ENCODE assay signal across 14 cellular contexts in genomic region chr12:76706099-76706498, GRCh38. TPM values are rescaled to one million over a fixed set of nuclear protein-coding genes. Genes with fewer than 3 reads are reported as not detected.
DNase-seq lines count a peak whose midpoint lies in the region; ATAC-seq and TF ChIP-seq lines count a peak whose summit lies in the region.
"Had no signal": no experiment of that assay in that cellular context is flagged by ENCODE, and none has a peak within 500 bp of the region (broad histone marks: within the 10 kb centered on the region; RNA-seq: fewer than 3 reads in every experiment).

No MANE protein-coding gene starts in this region.

- TF ChIP-seq CTCF in RWPE2 (IDR thresholded peaks at IDR 0.05; ENCODE audit: poor library complexity, severe bottlenecking) (no peak), fibroblast of pulmonary artery (IDR thresholded peaks at IDR 0.05; ENCODE audit: low read length, missing control alignments) (no peak)

- H3K27ac ChIP-seq in BLaER1 treated with 17β-estradiol and CSF1 and Interleukin-3, amounts not matched to agents 10 nM and 100 nM, result peak overlapping the region in 7 of 11 experiments; percentile 70 to 74 (median 72); a peak in 6 of 22 replicates
- H3K27ac ChIP-seq in RWPE2 (ENCODE audit: poor library complexity, severe bottlenecking), result no peak overlapping the region
- H3K27ac ChIP-seq: left ventricle myocardium inferior had no signal

- ATAC-seq in RWPE2 (ENCODE audit: low read depth), result peak; percentile 65
- no peak for ATAC-seq in GM18870 (IDR thresholded peaks at IDR 0.05; ENCODE audit: unreplicated experiment)
- no peak for ATAC-seq in GM18873 (IDR thresholded peaks at IDR 0.05; ENCODE audit: low FRiP score, unreplicated experiment)
- ATAC-seq: stimulated activated naive B cell treated with anti-CD40 and anti-IgM and Interleukin-4, amounts not matched to agents 10 μg/mL and 1 μg/mL and 100 μg/mL, for 72 hours had no signal

- peaks cover 51 to 62% (median 60%) of the 10 kb centered on the region in 10 experiments for H3K4me1 ChIP-seq in BLaER1 treated with 17β-estradiol and CSF1 and Interleukin-3, amounts not matched to agents 10 nM and 100 nM
- H3K4me1 ChIP-seq in RWPE2 (ENCODE audit: insufficient read depth, poor library complexity, severe bottlenecking), result no peaks in the 10 kb centered on the region
- H3K4me1 ChIP-seq: left ventricle myocardium inferior had no signal

- no peaks in the 10 kb centered on the region for H3K9me3 ChIP-seq in BLaER1 treated with 17β-estradiol and CSF1 and Interleukin-3, amounts not matched to agents 10 nM and 100 nM (replicated peaks in 1 of 11)
- H3K9me3 ChIP-seq in RWPE2 (ENCODE audit: severe bottlenecking), result no peaks in the 10 kb centered on the region
- H3K9me3 ChIP-seq: left ventricle myocardium inferior had no signal

- no peak overlapping the region for H3K4me3 ChIP-seq in BLaER1 treated with 17β-estradiol and CSF1 and Interleukin-3, amounts not matched to agents 10 nM and 100 nM
- no peak overlapping the region for H3K4me3 ChIP-seq in RWPE2 (ENCODE audit: severe bottlenecking)
- H3K4me3 ChIP-seq in fibroblast of pulmonary artery (replicated peaks; ENCODE audit: low read depth, low read length), result no peak overlapping the region
- H3K4me3 ChIP-seq: left ventricle myocardium inferior had no signal

- DNase-seq in H4 (ENCODE audit: low spot score), result peak; percentile 35
- no peak for DNase-seq in RWPE2 (ENCODE audit: low spot score)
- DNase-seq in fibroblast of pulmonary artery (ENCODE audit: low read depth), result peak; percentile 35
- DNase-seq in cortex of kidney (lab: John Stamatoyannopoulos, UW), result no peak
- no peak for DNase-seq in DMS153 (lab: John Stamatoyannopoulos, UW)
- DNase-seq: dermis blood vessel endothelial cell; left ventricle myocardium inferior; NCI-H2107; stimulated activated CD4-positive, alpha-beta T cell treated with anti-CD3 and anti-CD28 coated beads, Interleukin-2, amount 100 ng/mL, for 24 hours; stimulated activated naive B cell treated with anti-CD40 and anti-IgM and Interleukin-4, amounts not matched to agents 10 μg/mL and 1 μg/mL and 100 μg/mL, for 72 hours; T-helper 9 cell had no signal

- no peak overlapping the region for H3K9ac ChIP-seq in BLaER1 treated with 17β-estradiol and CSF1 and Interleukin-3, amounts not matched to agents 10 nM and 100 nM

- H3K27me3 ChIP-seq in BLaER1 treated with 17β-estradiol and CSF1 and Interleukin-3, amounts not matched to agents 10 nM and 100 nM, result no peaks in the 10 kb centered on the region
- no peaks in the 10 kb centered on the region for H3K27me3 ChIP-seq in RWPE2 (ENCODE audit: insufficient read depth, poor library complexity, severe bottlenecking)

- peak overlapping the region; percentile 55 to 84 (median 72) for H3K4me2 ChIP-seq in BLaER1 treated with 17β-estradiol and CSF1 and Interleukin-3, amounts not matched to agents 10 nM and 100 nM

- no peaks in the 10 kb centered on the region for H3K36me3 ChIP-seq in BLaER1 treated with 17β-estradiol and CSF1 and Interleukin-3, amounts not matched to agents 10 nM and 100 nM
- H3K36me3 ChIP-seq in RWPE2 (ENCODE audit: low read depth), result no peaks in the 10 kb centered on the region
- H3K36me3 ChIP-seq: left ventricle myocardium inferior had no signal

- H4K20me1 ChIP-seq in BLaER1 treated with 17β-estradiol and CSF1 and Interleukin-3, amounts not matched to agents 10 nM and 100 nM, result no peaks in the 10 kb centered on the region

RNA-seq across cellular contexts. Expression of gene ZDHHC17, which starts 57.8 kb away (rescaled TPM):
- total RNA-seq in H4 (2014; rRNA removed; shearing (Covaris generic)), result 9.5 and 14.1 TPM in 2 replicates

Comparison
In these comparisons a context has a peak if more than half of its experiments do, and no peak if none do; other contexts are left out.
1. DNase-seq: peak in H4 (single experiment) and fibroblast of pulmonary artery (single experiment); none in RWPE2 (single experiment), cortex of kidney (single experiment) and DMS153 (single experiment).